1 cellular context compared by ENCODE assay signal in genomic region chr2:20771296-20771695, GRCh38.
TF ChIP-seq lines count a peak whose summit lies in the region.

No MANE protein-coding gene starts in this region.

TF ChIP-seq in HepG2, 621 proteins besides CTCF, POLR2A, EP300 and RAD21:
- no peak for TF ChIP-seq JUND (CRISPR knock-in tag; IDR thresholded peaks at IDR 0.05)
- no peak for TF ChIP-seq FOSL2 (CRISPR knock-in tag; IDR thresholded peaks at IDR 0.05)
- no peak for TF ChIP-seq ZNF704 (CRISPR knock-in tag; IDR thresholded peaks at IDR 0.05; ENCODE audit: borderline replicate concordance)
- no peak for TF ChIP-seq HNRNPH1 (optimal IDR thresholded peaks at IDR 0.05; ENCODE audit: low read depth, low read length)
- no peak for TF ChIP-seq ZNF558 (CRISPR knock-in tag; IDR thresholded peaks at IDR 0.05; ENCODE audit: borderline replicate concordance)
